ENCODE assay signal across 1 cellular context in genomic region chr22:44685384-44686056, GRCh38.
TF ChIP-seq lines count a peak whose summit lies in the region.

No MANE protein-coding gene starts in this region.

TF ChIP-seq in HCT116, 20 proteins besides CTCF, POLR2A, EP300 and RAD21 (continued from another document):
- TF ChIP-seq, protein P1, sequence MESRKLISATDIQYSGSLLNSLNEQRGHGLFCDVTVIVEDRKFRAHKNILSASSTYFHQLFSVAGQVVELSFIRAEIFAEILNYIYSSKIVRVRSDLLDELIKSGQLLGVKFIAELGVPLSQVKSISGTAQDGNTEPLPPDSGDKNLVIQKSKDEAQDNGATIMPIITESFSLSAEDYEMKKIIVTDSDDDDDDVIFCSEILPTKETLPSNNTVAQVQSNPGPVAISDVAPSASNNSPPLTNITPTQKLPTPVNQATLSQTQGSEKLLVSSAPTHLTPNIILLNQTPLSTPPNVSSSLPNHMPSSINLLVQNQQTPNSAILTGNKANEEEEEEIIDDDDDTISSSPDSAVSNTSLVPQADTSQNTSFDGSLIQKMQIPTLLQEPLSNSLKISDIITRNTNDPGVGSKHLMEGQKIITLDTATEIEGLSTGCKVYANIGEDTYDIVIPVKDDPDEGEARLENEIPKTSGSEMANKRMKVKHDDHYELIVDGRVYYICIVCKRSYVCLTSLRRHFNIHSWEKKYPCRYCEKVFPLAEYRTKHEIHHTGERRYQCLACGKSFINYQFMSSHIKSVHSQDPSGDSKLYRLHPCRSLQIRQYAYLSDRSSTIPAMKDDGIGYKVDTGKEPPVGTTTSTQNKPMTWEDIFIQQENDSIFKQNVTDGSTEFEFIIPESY (IDR thresholded peaks at IDR 0.05; ENCODE audit: extremely low read depth, insufficient replicate concordance, low read length), result no peak
- TF ChIP-seq, protein P2, sequence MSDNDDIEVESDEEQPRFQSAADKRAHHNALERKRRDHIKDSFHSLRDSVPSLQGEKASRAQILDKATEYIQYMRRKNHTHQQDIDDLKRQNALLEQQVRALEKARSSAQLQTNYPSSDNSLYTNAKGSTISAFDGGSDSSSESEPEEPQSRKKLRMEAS (IDR thresholded peaks at IDR 0.05), result no peak
- TF ChIP-seq, protein P3, sequence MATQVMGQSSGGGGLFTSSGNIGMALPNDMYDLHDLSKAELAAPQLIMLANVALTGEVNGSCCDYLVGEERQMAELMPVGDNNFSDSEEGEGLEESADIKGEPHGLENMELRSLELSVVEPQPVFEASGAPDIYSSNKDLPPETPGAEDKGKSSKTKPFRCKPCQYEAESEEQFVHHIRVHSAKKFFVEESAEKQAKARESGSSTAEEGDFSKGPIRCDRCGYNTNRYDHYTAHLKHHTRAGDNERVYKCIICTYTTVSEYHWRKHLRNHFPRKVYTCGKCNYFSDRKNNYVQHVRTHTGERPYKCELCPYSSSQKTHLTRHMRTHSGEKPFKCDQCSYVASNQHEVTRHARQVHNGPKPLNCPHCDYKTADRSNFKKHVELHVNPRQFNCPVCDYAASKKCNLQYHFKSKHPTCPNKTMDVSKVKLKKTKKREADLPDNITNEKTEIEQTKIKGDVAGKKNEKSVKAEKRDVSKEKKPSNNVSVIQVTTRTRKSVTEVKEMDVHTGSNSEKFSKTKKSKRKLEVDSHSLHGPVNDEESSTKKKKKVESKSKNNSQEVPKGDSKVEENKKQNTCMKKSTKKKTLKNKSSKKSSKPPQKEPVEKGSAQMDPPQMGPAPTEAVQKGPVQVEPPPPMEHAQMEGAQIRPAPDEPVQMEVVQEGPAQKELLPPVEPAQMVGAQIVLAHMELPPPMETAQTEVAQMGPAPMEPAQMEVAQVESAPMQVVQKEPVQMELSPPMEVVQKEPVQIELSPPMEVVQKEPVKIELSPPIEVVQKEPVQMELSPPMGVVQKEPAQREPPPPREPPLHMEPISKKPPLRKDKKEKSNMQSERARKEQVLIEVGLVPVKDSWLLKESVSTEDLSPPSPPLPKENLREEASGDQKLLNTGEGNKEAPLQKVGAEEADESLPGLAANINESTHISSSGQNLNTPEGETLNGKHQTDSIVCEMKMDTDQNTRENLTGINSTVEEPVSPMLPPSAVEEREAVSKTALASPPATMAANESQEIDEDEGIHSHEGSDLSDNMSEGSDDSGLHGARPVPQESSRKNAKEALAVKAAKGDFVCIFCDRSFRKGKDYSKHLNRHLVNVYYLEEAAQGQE (IDR thresholded peaks at IDR 0.05; ENCODE audit: low read depth), result no peak
- no peak for TF ChIP-seq SP1 (IDR thresholded peaks at IDR 0.05; ENCODE audit: low read depth)
- no peak for TF ChIP-seq JUND (IDR thresholded peaks at IDR 0.05)
- TF ChIP-seq TCF7L2 (IDR thresholded peaks at IDR 0.05; ENCODE audit: borderline replicate concordance, extremely low read depth, insufficient read depth, insufficient read length), result no peak
